Comparison of ENCODE assay signal across 8 cellular contexts in the genomic region with DNA sequence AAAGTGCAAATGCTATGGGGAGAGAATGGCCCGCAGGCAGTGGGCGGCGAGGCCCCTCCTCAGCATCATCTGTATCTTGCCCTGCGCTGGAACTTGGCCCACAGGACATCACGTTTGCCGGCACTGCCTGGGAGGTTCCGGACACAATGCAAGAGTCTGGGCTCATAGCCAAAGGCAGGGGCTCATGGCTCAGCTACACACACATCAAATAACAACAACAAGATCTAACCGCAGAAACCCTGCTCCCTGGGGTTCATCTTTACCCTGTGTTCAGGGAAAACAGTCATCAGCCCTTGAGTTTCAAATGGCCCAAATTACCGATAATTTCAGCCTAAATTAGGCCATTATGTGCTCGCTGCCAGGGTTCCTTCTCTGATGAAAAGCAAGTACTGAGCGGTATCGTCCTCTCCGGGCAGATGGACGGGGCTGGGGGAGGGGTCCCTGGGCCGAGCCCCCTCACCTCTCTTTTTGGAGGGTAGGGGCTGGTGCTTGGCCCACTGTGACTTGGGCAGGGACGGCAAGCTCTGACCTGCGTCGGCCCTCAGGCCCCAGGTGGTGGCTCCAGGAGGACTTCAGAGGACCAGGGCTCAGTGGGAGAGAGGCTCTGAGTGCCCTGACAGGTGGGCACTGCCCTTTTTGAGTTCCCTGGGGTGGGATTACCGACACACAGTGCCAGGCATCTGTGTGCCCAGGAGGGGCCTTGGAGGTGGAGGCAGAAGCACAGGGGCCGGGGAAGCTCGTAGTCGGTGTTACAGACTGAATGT. TPM values are rescaled to one million over a fixed set of nuclear protein-coding genes. Genes with fewer than 3 reads are reported as not detected.
DNase-seq lines count a peak whose midpoint lies in the region; ATAC-seq and TF ChIP-seq lines count a peak whose summit lies in the region.

No MANE protein-coding gene starts in this region.

- no peak overlapping the region for H3K4me2 ChIP-seq in PC-9

- no peaks in the 10 kb centered on the region for H3F3A ChIP-seq in PC-9 (ENCODE audit: insufficient read depth, low read depth)

- no peak overlapping the region for H2AFZ ChIP-seq in PC-9

- no peak for ATAC-seq in HG02571 (IDR thresholded peaks at IDR 0.05; ENCODE audit: unreplicated experiment)
- no peak for ATAC-seq in CD4-positive, alpha-beta T cell (ENCODE audit: poor library complexity)
- no peak for ATAC-seq in HG02981 (IDR thresholded peaks at IDR 0.05; ENCODE audit: unreplicated experiment)

- H3K27me3 ChIP-seq in PC-9 (ENCODE audit: insufficient read depth, low read depth) (peaks cover 93% of the 10 kb centered on the region), vagina (no peaks in the 10 kb centered on the region)
- no peaks in the 10 kb centered on the region for H3K27me3 ChIP-seq in CD4-positive, alpha-beta T cell (ENCODE audit: control insufficient read depth, insufficient read depth, low read length)

- H3K4me3 ChIP-seq in PC-9 (no peak overlapping the region), fibroblast of pulmonary artery (replicated peaks; ENCODE audit: low read depth, low read length) (no peak overlapping the region), vagina (no peak overlapping the region)

- H3K4me1 ChIP-seq in PC-9 (replicated peaks; ENCODE audit: insufficient read depth) (no peaks in the 10 kb centered on the region), vagina (peaks cover 13% of the 10 kb centered on the region)

- H3K27ac ChIP-seq in PC-9 (no peak overlapping the region), vagina (no peak overlapping the region)
- no peak overlapping the region for H3K27ac ChIP-seq in CD4-positive, alpha-beta T cell (ENCODE audit: low read depth, low read length)

- H3K79me2 ChIP-seq in PC-9 (ENCODE audit: low read depth), result no peaks in the 10 kb centered on the region

- POLR2A ChIA-PET in PC-9 (lab: Charles Lee; ENCODE audit: unreplicated experiment), result interaction anchor here (0.6 to 0.7 kb wide), 4 partner anchors 87 to 1045 kb away, joined by 3 to 8 read pairs (median 4); no protein-coding TSS in a partner anchor
- POLR2A ChIA-PET in CD4-positive, alpha-beta T cell (lab: Charles Lee), result no interaction called here

- peaks cover 8% of the 10 kb centered on the region for H3K27me3 Mint-ChIP-seq in CD4-positive, alpha-beta T cell

- H3K9me2 ChIP-seq in PC-9 (ENCODE audit: insufficient read depth), result no peaks in the 10 kb centered on the region

- BruUV-seq in PC-9 (replicated peaks; lab: Mats Ljungman, UMichigan), result no TSS peak

- intact Hi-C loops in PC-9 (cut with micrococcal nuclease; ENCODE audit: unreplicated experiment), result no loop called here
- intact Hi-C loops in CD4-positive, alpha-beta T cell (cut with DNase I, micrococcal nuclease), result no loop called here
- intact Hi-C loops in vagina (cut with DNase I), result no loop called here

- TF ChIP-seq POLR2A in vagina (IDR thresholded peaks at IDR 0.05), result no peak

- no peaks in the 10 kb centered on the region for H4K20me1 ChIP-seq in PC-9 (ENCODE audit: insufficient read depth)

- DNase-seq in H4 (ENCODE audit: low spot score) (peak; percentile 95), PC-9 (peak; percentile 39 to 66), fibroblast of pulmonary artery (ENCODE audit: low read depth) (peak; percentile 98), renal cortical epithelial cell (ENCODE audit: low read depth) (peak; percentile 96), vagina (ENCODE audit: extremely low spot score in 2 of 2) (no peak)
- DNase-seq in CD4-positive, alpha-beta T cell, result no peak

- H3K4me3 Mint-ChIP-seq in CD4-positive, alpha-beta T cell, result no peak overlapping the region

- no peaks in the 10 kb centered on the region for H3K9me3 Mint-ChIP-seq in CD4-positive, alpha-beta T cell

- no peaks in the 10 kb centered on the region for H3K4me1 Mint-ChIP-seq in CD4-positive, alpha-beta T cell (ENCODE audit: low read depth)

- H3K36me3 ChIP-seq in PC-9 (ENCODE audit: low read depth), result no peaks in the 10 kb centered on the region
- no peaks in the 10 kb centered on the region for H3K36me3 ChIP-seq in vagina

- CTCF ChIA-PET in PC-9 (lab: Charles Lee), result interaction anchor here (0.7 kb wide), 1 partner anchor 68 kb away, joined by 5 read pairs; no protein-coding TSS in a partner anchor
- CTCF ChIA-PET in CD4-positive, alpha-beta T cell (lab: Charles Lee), result no interaction called here

- no peaks in the 10 kb centered on the region for H3K9me3 ChIP-seq in PC-9 (ENCODE audit: insufficient read depth, low read depth)
- no peaks in the 10 kb centered on the region for H3K9me3 ChIP-seq in CD4-positive, alpha-beta T cell (ENCODE audit: control insufficient read depth, low read length)
- no peaks in the 10 kb centered on the region for H3K9me3 ChIP-seq in vagina

- TF ChIP-seq CTCF in PC-9 (conservative IDR thresholded peaks at IDR 0.05) (no peak), fibroblast of pulmonary artery (IDR thresholded peaks at IDR 0.05; ENCODE audit: low read length, missing control alignments) (no peak), vagina (IDR thresholded peaks at IDR 0.05) (no peak)
- TF ChIP-seq CTCF in CD4-positive, alpha-beta T cell (IDR thresholded peaks at IDR 0.05), result no peak

- H3K36me3 Mint-ChIP-seq in CD4-positive, alpha-beta T cell (ENCODE audit: low read depth), result no peaks in the 10 kb centered on the region

- no peak overlapping the region for H3K27ac Mint-ChIP-seq in CD4-positive, alpha-beta T cell

RNA-seq across cellular contexts. Expression of gene GAL, which starts 25.0 kb away (rescaled TPM):
- not detected in 2 replicates for total RNA-seq in H4 (2014; rRNA removed; shearing (Covaris generic))
- total RNA-seq in PC-9 (2021) (3.9 and 12.8 TPM in 2 replicates), renal cortical epithelial cell (0.87 TPM in 1 of 2 replicates, not detected in the other), vagina (15.7 TPM)
- total RNA-seq in CD4-positive, alpha-beta T cell, result not detected

Comparison
In these comparisons a context has a peak if more than half of its experiments do, and no peak if none do; other contexts are left out.
1. DNase-seq: peak in H4 (single experiment), PC-9 (2 of 2), fibroblast of pulmonary artery (single experiment) and renal cortical epithelial cell (single experiment); none in CD4-positive, alpha-beta T cell (0 of 10) and vagina (0 of 2).